In genomic region chr2:222842517-222843174, GRCh38 we compare ENCODE assay signal across 1 cellular context.
TF ChIP-seq lines count a peak whose summit lies in the region.

No MANE protein-coding gene starts in this region.

TF ChIP-seq in liver, 16 proteins besides CTCF, POLR2A, EP300 and RAD21 (continued from another document):
- TF ChIP-seq, protein P1, sequence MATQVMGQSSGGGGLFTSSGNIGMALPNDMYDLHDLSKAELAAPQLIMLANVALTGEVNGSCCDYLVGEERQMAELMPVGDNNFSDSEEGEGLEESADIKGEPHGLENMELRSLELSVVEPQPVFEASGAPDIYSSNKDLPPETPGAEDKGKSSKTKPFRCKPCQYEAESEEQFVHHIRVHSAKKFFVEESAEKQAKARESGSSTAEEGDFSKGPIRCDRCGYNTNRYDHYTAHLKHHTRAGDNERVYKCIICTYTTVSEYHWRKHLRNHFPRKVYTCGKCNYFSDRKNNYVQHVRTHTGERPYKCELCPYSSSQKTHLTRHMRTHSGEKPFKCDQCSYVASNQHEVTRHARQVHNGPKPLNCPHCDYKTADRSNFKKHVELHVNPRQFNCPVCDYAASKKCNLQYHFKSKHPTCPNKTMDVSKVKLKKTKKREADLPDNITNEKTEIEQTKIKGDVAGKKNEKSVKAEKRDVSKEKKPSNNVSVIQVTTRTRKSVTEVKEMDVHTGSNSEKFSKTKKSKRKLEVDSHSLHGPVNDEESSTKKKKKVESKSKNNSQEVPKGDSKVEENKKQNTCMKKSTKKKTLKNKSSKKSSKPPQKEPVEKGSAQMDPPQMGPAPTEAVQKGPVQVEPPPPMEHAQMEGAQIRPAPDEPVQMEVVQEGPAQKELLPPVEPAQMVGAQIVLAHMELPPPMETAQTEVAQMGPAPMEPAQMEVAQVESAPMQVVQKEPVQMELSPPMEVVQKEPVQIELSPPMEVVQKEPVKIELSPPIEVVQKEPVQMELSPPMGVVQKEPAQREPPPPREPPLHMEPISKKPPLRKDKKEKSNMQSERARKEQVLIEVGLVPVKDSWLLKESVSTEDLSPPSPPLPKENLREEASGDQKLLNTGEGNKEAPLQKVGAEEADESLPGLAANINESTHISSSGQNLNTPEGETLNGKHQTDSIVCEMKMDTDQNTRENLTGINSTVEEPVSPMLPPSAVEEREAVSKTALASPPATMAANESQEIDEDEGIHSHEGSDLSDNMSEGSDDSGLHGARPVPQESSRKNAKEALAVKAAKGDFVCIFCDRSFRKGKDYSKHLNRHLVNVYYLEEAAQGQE (IDR thresholded peaks at IDR 0.05): no peak
- peak; percentile 37 for TF ChIP-seq MAX (IDR thresholded peaks at IDR 0.05)
- no peak for TF ChIP-seq HNF4G (IDR thresholded peaks at IDR 0.05)
- no peak for TF ChIP-seq YY1 (IDR thresholded peaks at IDR 0.05)
- TF ChIP-seq, protein P2, sequence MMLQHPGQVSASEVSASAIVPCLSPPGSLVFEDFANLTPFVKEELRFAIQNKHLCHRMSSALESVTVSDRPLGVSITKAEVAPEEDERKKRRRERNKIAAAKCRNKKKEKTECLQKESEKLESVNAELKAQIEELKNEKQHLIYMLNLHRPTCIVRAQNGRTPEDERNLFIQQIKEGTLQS (IDR thresholded peaks at IDR 0.05): no peak
- TF ChIP-seq FOXA1 (IDR thresholded peaks at IDR 0.05): no peak
- TF ChIP-seq HNF4A (conservative IDR thresholded peaks at IDR 0.05): peak; percentile 53 to 59
